ENCODE assay signal across 11 cellular contexts in the genomic region with DNA sequence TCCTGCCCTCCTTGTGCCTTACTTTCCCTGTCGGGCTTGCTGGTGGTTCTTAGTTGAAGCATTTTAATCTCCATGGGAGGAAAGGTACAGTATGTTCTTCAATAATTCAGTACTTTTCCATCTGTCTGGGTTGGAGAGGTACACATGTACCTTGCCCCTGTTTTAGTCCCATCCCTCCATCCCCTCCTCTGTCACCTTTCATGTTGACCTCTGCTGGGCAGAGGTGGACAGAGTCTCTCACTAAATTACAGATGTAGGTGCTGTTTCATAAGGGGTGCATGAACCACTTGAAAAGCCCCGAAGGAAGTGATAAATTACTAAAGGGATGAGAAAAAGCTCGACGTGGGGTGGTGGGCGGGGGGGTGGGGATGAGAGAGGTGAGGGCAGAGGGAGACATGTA. TPM values are rescaled to one million over a fixed set of nuclear protein-coding genes. Genes with fewer than 3 reads are reported as not detected.
A peak's percentile ranks its signal among the peaks of the same experiment; 100 is the strongest.
DNase-seq lines count a peak whose midpoint lies in the region; ATAC-seq and TF ChIP-seq lines count a peak whose summit lies in the region.
"Had no signal": no experiment of that assay in that cellular context is flagged by ENCODE, and none has a peak within 500 bp of the region (broad histone marks: within the 10 kb centered on the region; RNA-seq: fewer than 3 reads in every experiment).

No MANE protein-coding gene starts in this region.

- H3K4me1 Mint-ChIP-seq in activated CD4-positive, alpha-beta T cell treated with anti-CD3 and anti-CD28 coated beads, Interleukin-2, amount 10 ng/mL, durations not matched to agents 7 days and 5 days, result peaks cover 94% of the 10 kb centered on the region
- H3K4me1 Mint-ChIP-seq in activated naive CD8-positive, alpha-beta T cell treated with anti-CD3 and anti-CD28 coated beads for 36 hours, result peaks cover 82% of the 10 kb centered on the region

- H3K4me1 ChIP-seq in lower lobe of right lung (peaks cover 68% of the 10 kb centered on the region), thoracic aorta (ENCODE audit: control insufficient read depth in 1 of 2, low read depth in 2 of 2) (peaks cover 46 to 77% of the 10 kb centered on the region in 2 donors)

- H3K27me3 Mint-ChIP-seq in activated CD4-positive, alpha-beta T cell treated with anti-CD3 and anti-CD28 coated beads, Interleukin-2, amount 10 ng/mL, durations not matched to agents 7 days and 5 days, result no peaks in the 10 kb centered on the region
- H3K27me3 Mint-ChIP-seq in activated naive CD8-positive, alpha-beta T cell treated with anti-CD3 and anti-CD28 coated beads for 36 hours, result no peaks in the 10 kb centered on the region

- peak overlapping the region; percentile 87 for H3K27ac Mint-ChIP-seq in activated CD4-positive, alpha-beta T cell treated with anti-CD3 and anti-CD28 coated beads, Interleukin-2, amount 10 ng/mL, durations not matched to agents 7 days and 5 days
- peak overlapping the region; percentile 99 for H3K27ac Mint-ChIP-seq in activated naive CD8-positive, alpha-beta T cell treated with anti-CD3 and anti-CD28 coated beads for 36 hours

- no peak for ATAC-seq in lower lobe of right lung
- no peak for ATAC-seq in thoracic aorta (ENCODE audit: insufficient number of reproducible peaks, low FRiP score, low read depth)
- ATAC-seq in HG03460 (IDR thresholded peaks at IDR 0.05; ENCODE audit: unreplicated experiment), result no peak

- no peak for TF ChIP-seq CTCF in lower lobe of right lung (IDR thresholded peaks at IDR 0.05)
- TF ChIP-seq CTCF in thoracic aorta (IDR thresholded peaks at IDR 0.05), result no peak

- intact Hi-C loops in lower lobe of right lung (cut with DNase I), result no loop called here

- no peaks in the 10 kb centered on the region for H3K9me3 Mint-ChIP-seq in activated CD4-positive, alpha-beta T cell treated with anti-CD3 and anti-CD28 coated beads, Interleukin-2, amount 10 ng/mL, durations not matched to agents 7 days and 5 days
- no peaks in the 10 kb centered on the region for H3K9me3 Mint-ChIP-seq in activated naive CD8-positive, alpha-beta T cell treated with anti-CD3 and anti-CD28 coated beads for 36 hours

- H3K27me3 ChIP-seq in lower lobe of right lung (ENCODE audit: low read depth) (no peaks in the 10 kb centered on the region), thoracic aorta (replicated peaks; ENCODE audit: insufficient read depth) (no peaks in the 10 kb centered on the region)

- H3K9me3 ChIP-seq in lower lobe of right lung (no peaks in the 10 kb centered on the region), thoracic aorta (no peaks in the 10 kb centered on the region)

- no peak overlapping the region for H3K4me3 ChIP-seq in lower lobe of right lung
- H3K4me3 ChIP-seq in thoracic aorta, result no peak overlapping the region

- POLR2A ChIA-PET in activated CD4-positive, alpha-beta T cell treated with anti-CD3 and anti-CD28 coated beads, Interleukin-2, amount 10 ng/mL, durations not matched to agents 7 days and 5 days (lab: Charles Lee), result no interaction called here

- no peak for DNase-seq in activated CD4-positive, alpha-beta T cell treated with anti-CD3 and anti-CD28 coated beads, Interleukin-2, amount 10 ng/mL, durations not matched to agents 7 days and 5 days
- no peak for DNase-seq in activated CD4-positive, alpha-beta T cell treated with anti-CD3 and anti-CD28 coated beads for 4 hours
- no peak for DNase-seq in activated naive CD8-positive, alpha-beta T cell treated with anti-CD3 and anti-CD28 coated beads for 36 hours
- DNase-seq in lower lobe of right lung (no peak), thoracic aorta (ENCODE audit: low spot score) (no peak), GM19240 (ENCODE audit: insufficient read length, low spot score) (no peak)
- DNase-seq in activated effector memory CD4-positive, alpha-beta T cell treated with anti-CD3 and anti-CD28 coated beads, Interleukin-2, amount 50 U/mL, for 16 hours, result no peak
- DNase-seq: activated CD4-positive, CD25-positive, alpha-beta regulatory T cell treated with anti-CD3 and anti-CD28 coated beads, Interleukin-2, amount 50 U/mL, for 72 hours; NCI-H510A treated with DMSO at 0.1 percent for 48 hours had no signal

- H3K36me3 ChIP-seq in lower lobe of right lung (no peaks in the 10 kb centered on the region), thoracic aorta (no peaks in the 10 kb centered on the region)

- H3K36me3 Mint-ChIP-seq in activated CD4-positive, alpha-beta T cell treated with anti-CD3 and anti-CD28 coated beads, Interleukin-2, amount 10 ng/mL, durations not matched to agents 7 days and 5 days (ENCODE audit: low read depth), result peaks cover 33% of the 10 kb centered on the region
- peaks cover 56% of the 10 kb centered on the region for H3K36me3 Mint-ChIP-seq in activated naive CD8-positive, alpha-beta T cell treated with anti-CD3 and anti-CD28 coated beads for 36 hours

- H3K4me3 Mint-ChIP-seq in activated CD4-positive, alpha-beta T cell treated with anti-CD3 and anti-CD28 coated beads, Interleukin-2, amount 10 ng/mL, durations not matched to agents 7 days and 5 days, result peak overlapping the region; percentile 16
- H3K4me3 Mint-ChIP-seq in activated naive CD8-positive, alpha-beta T cell treated with anti-CD3 and anti-CD28 coated beads for 36 hours, result peak overlapping the region; percentile 76

- H3K27ac ChIP-seq in lower lobe of right lung (peak overlapping the region; percentile 88), thoracic aorta (peak overlapping the region; percentile 87 to 97)

- CTCF ChIA-PET in activated CD4-positive, alpha-beta T cell treated with anti-CD3 and anti-CD28 coated beads, Interleukin-2, amount 10 ng/mL, durations not matched to agents 7 days and 5 days (lab: Charles Lee), result interaction anchor here (1.4 to 7.3 kb wide), 3 partner anchors 16 to 92 kb away, joined by 3 to 49 read pairs (median 4); no protein-coding TSS in a partner anchor

RNA-seq across cellular contexts. Expression of gene AGFG2, which starts 5.4 kb away (rescaled TPM):
- total RNA-seq in activated CD4-positive, alpha-beta T cell treated with anti-CD3 and anti-CD28 coated beads, Interleukin-2, amount 10 ng/mL, durations not matched to agents 7 days and 5 days, result 10 to 100 TPM; 43.0 to 45.3 TPM
- total RNA-seq in activated naive CD8-positive, alpha-beta T cell treated with anti-CD3 and anti-CD28 coated beads for 36 hours, result 10 to 100 TPM; 52.4 to 55.4 TPM
- total RNA-seq in lower lobe of right lung (22.9 TPM), thoracic aorta (10 to 100 TPM; 39.4 to 51.6 TPM)

RNA-seq across cellular contexts. Expression of gene SAP25, which starts 29.3 kb away (rescaled TPM):
- total RNA-seq in activated CD4-positive, alpha-beta T cell treated with anti-CD3 and anti-CD28 coated beads, Interleukin-2, amount 10 ng/mL, durations not matched to agents 7 days and 5 days, result 10 to 100 TPM; 34.6 to 36.1 TPM
- 1 to 10 TPM; 4.4 to 6.0 TPM for total RNA-seq in activated naive CD8-positive, alpha-beta T cell treated with anti-CD3 and anti-CD28 coated beads for 36 hours
- total RNA-seq in lower lobe of right lung, result 10.6 TPM
- 1 to 10 TPM in 1 of 2 donors, under 1 TPM in 1; 0.81 to 1.1 TPM for total RNA-seq in thoracic aorta

RNA-seq across cellular contexts. Expression of gene LRCH4, which starts 41.5 kb away (rescaled TPM):
- total RNA-seq in activated CD4-positive, alpha-beta T cell treated with anti-CD3 and anti-CD28 coated beads, Interleukin-2, amount 10 ng/mL, durations not matched to agents 7 days and 5 days, result 100 to 1,000 TPM; 189 to 217 TPM
- 10 to 100 TPM; 65.6 to 68.1 TPM for total RNA-seq in activated naive CD8-positive, alpha-beta T cell treated with anti-CD3 and anti-CD28 coated beads for 36 hours
- total RNA-seq in lower lobe of right lung (80.3 TPM), thoracic aorta (100 to 1,000 TPM in 1 of 2 donors, 10 to 100 TPM in 1; 99.8 to 131 TPM)

RNA-seq across cellular contexts. Expression of gene FBXO24, which starts 41.7 kb away (rescaled TPM):
- 1 to 10 TPM; 1.3 to 1.5 TPM for total RNA-seq in activated CD4-positive, alpha-beta T cell treated with anti-CD3 and anti-CD28 coated beads, Interleukin-2, amount 10 ng/mL, durations not matched to agents 7 days and 5 days
- under 1 TPM; 0.54 to 0.80 TPM for total RNA-seq in activated naive CD8-positive, alpha-beta T cell treated with anti-CD3 and anti-CD28 coated beads for 36 hours
- 0.74 TPM for total RNA-seq in lower lobe of right lung
- not detected for total RNA-seq in thoracic aorta
- total RNA-seq: mesenteric fat pad had no signal

RNA-seq across cellular contexts. Expression of gene PCOLCE, which starts 57.8 kb away (rescaled TPM):
- 10 to 100 TPM; 17.3 to 18.3 TPM for total RNA-seq in activated CD4-positive, alpha-beta T cell treated with anti-CD3 and anti-CD28 coated beads, Interleukin-2, amount 10 ng/mL, durations not matched to agents 7 days and 5 days
- 1 to 10 TPM; 4.0 TPM for total RNA-seq in activated naive CD8-positive, alpha-beta T cell treated with anti-CD3 and anti-CD28 coated beads for 36 hours
- total RNA-seq in lower lobe of right lung (75.2 TPM), thoracic aorta (100 to 1,000 TPM; 130 to 140 TPM)
